Comparison of ENCODE assay signal across 8 cellular contexts in genomic region chr16:30902070-30902972, GRCh38. TPM values are rescaled to one million over a fixed set of nuclear protein-coding genes. Genes with fewer than 3 reads are reported as not detected.
DNase-seq lines count a peak whose midpoint lies in the region; ATAC-seq and TF ChIP-seq lines count a peak whose summit lies in the region.

No MANE protein-coding gene starts in this region.

- H3K9me3 Mint-ChIP-seq in activated naive CD4-positive, alpha-beta T cell treated with anti-CD3 and anti-CD28 coated beads, Interleukin-2, amount 50 U/mL, for 24 hours, result no peaks in the 10 kb centered on the region

- peak; percentile 29 for DNase-seq in NK-92 treated with Interleukin-12 subunit alpha and Interleukin-12 subunit beta, amount 100 ng/mL, for 24 hours (lab: John Stamatoyannopoulos, UW)
- DNase-seq in NK-92 (lab: John Stamatoyannopoulos, UW; ENCODE audit: unreplicated experiment) (no peak), glomerular visceral epithelial cell (ENCODE audit: extremely low spot score) (peak; percentile 51), neuronal stem cell (ENCODE audit: low spot score) (no peak), vagina (ENCODE audit: extremely low spot score in 2 of 2) (no peak)

- peak overlapping the region; percentile 96 for H3K27ac Mint-ChIP-seq in activated naive CD4-positive, alpha-beta T cell treated with anti-CD3 and anti-CD28 coated beads, Interleukin-2, amount 50 U/mL, for 24 hours

- H4K91ac ChIP-seq in neuronal stem cell (ENCODE audit: low read depth, low read length, poor library complexity), result peak overlapping the region; percentile 85

- H2AK5ac ChIP-seq in neuronal stem cell (ENCODE audit: low read depth, low read length), result peak overlapping the region; percentile 99

- TF ChIP-seq POLR2A in vagina (IDR thresholded peaks at IDR 0.05), result no peak

- peaks cover 33% of the 10 kb centered on the region for H3K4me1 Mint-ChIP-seq in activated naive CD4-positive, alpha-beta T cell treated with anti-CD3 and anti-CD28 coated beads, Interleukin-2, amount 50 U/mL, for 24 hours

- H3K36me3 Mint-ChIP-seq in activated naive CD4-positive, alpha-beta T cell treated with anti-CD3 and anti-CD28 coated beads, Interleukin-2, amount 50 U/mL, for 24 hours, result no peaks in the 10 kb centered on the region

- no peaks in the 10 kb centered on the region for H3K79me1 ChIP-seq in neuronal stem cell (ENCODE audit: low read depth, low read length)

- H3K27me3 ChIP-seq in OCI-LY3 (ENCODE audit: low read depth, low read length) (no peaks in the 10 kb centered on the region), neuronal stem cell (ENCODE audit: control insufficient read depth in 3 of 3, insufficient read depth in 3 of 3, low read depth in 1 of 3, low read length in 3 of 3) (no peaks in the 10 kb centered on the region), vagina (no peaks in the 10 kb centered on the region)

- H3K9me3 ChIP-seq in OCI-LY3 (ENCODE audit: insufficient read depth, low read length), result no peaks in the 10 kb centered on the region
- no peaks in the 10 kb centered on the region for H3K9me3 ChIP-seq in neuronal stem cell (replicated peaks in 1 of 2; ENCODE audit: control insufficient read depth in 2 of 2, insufficient read depth in 1 of 2, low read depth in 1 of 2, low read length in 2 of 2)
- no peaks in the 10 kb centered on the region for H3K9me3 ChIP-seq in vagina

- H3K23ac ChIP-seq in neuronal stem cell (ENCODE audit: low read depth, low read length, poor library complexity), result peak overlapping the region; percentile 93

- peak overlapping the region; percentile 93 for H2BK5ac ChIP-seq in neuronal stem cell (ENCODE audit: low read length)

- H3K18ac ChIP-seq in neuronal stem cell (ENCODE audit: low read length), result peak overlapping the region; percentile 97

- H2BK120ac ChIP-seq in neuronal stem cell (ENCODE audit: low read depth, low read length), result peak overlapping the region; percentile 72

- H3K4me2 ChIP-seq in OCI-LY3 (ENCODE audit: low read length), result peak overlapping the region; percentile 98
- H3K4me2 ChIP-seq in neuronal stem cell (ENCODE audit: insufficient read depth, low read length, poor library complexity, severe bottlenecking), result peak overlapping the region; percentile 80

- peak overlapping the region; percentile 27 for H3K27ac ChIP-seq in OCI-LY3 (ENCODE audit: low read length)
- H3K27ac ChIP-seq in neuronal stem cell (replicated peaks; ENCODE audit: low read length), result peak overlapping the region; percentile 87
- peak overlapping the region; percentile 91 for H3K27ac ChIP-seq in vagina

- no CpG with 5 or more reads among the region's 93 CpGs for WGBS in neuronal stem cell (ENCODE audit: extremely low coverage in 2 of 2, insufficient read length in 2 of 2, insufficient replicate concordance in 1 of 2), 2 donors

- H3K79me2 ChIP-seq in OCI-LY3 (ENCODE audit: low read length), result no peaks in the 10 kb centered on the region

- no peaks in the 10 kb centered on the region for H4K20me1 ChIP-seq in OCI-LY3 (ENCODE audit: insufficient read depth, low read length)

- H3K9ac ChIP-seq in OCI-LY3 (ENCODE audit: low read length), result peak overlapping the region; percentile 78
- H3K9ac ChIP-seq in neuronal stem cell (ENCODE audit: low read depth, low read length, poor library complexity), result peak overlapping the region; percentile 88

- H3K4me3 ChIP-seq in OCI-LY3 (ENCODE audit: low read length) (peak overlapping the region; percentile 90), neuronal stem cell (ENCODE audit: low read length in 2 of 2) (peak overlapping the region; percentile 39 to 83), vagina (peak overlapping the region; percentile 54 to 55)

- H2AFZ ChIP-seq in OCI-LY3 (ENCODE audit: low read depth, low read length), result peak overlapping the region; percentile 97
- H2AFZ ChIP-seq in neuronal stem cell (ENCODE audit: low read length), result peak overlapping the region; percentile 82

- H3K36me3 ChIP-seq in OCI-LY3 (replicated peaks; ENCODE audit: low read depth, low read length), result no peaks in the 10 kb centered on the region
- H3K36me3 ChIP-seq in neuronal stem cell (replicated peaks in 1 of 2; ENCODE audit: control insufficient read depth in 2 of 2, insufficient read depth in 2 of 2, low read length in 2 of 2), result peaks cover 0 to 2% of the 10 kb centered on the region in 2 donors
- no peaks in the 10 kb centered on the region for H3K36me3 ChIP-seq in vagina

- H3K4ac ChIP-seq in neuronal stem cell (ENCODE audit: low read length), result peak overlapping the region; percentile 37

- intact Hi-C loops in vagina (cut with DNase I), result loop anchor here (5.0 kb wide), 1 partner anchor 60 kb away; no protein-coding TSS in a partner anchor

- no peaks in the 10 kb centered on the region for H3K27me3 Mint-ChIP-seq in activated naive CD4-positive, alpha-beta T cell treated with anti-CD3 and anti-CD28 coated beads, Interleukin-2, amount 50 U/mL, for 24 hours

- peak overlapping the region; percentile 89 for H3K4me3 Mint-ChIP-seq in activated naive CD4-positive, alpha-beta T cell treated with anti-CD3 and anti-CD28 coated beads, Interleukin-2, amount 50 U/mL, for 24 hours

- H3K14ac ChIP-seq in neuronal stem cell (ENCODE audit: low read length), result peak overlapping the region; percentile 47

- H2BK12ac ChIP-seq in neuronal stem cell (ENCODE audit: low read length), result peak overlapping the region; percentile 84

- H2BK15ac ChIP-seq in neuronal stem cell (ENCODE audit: low read length), result peak overlapping the region; percentile 98

- peak overlapping the region; percentile 82 for H4K8ac ChIP-seq in neuronal stem cell (ENCODE audit: low read depth, low read length)

- H3K4me1 ChIP-seq in OCI-LY3 (ENCODE audit: low read length) (peaks cover 20% of the 10 kb centered on the region), neuronal stem cell (ENCODE audit: control insufficient read depth in 2 of 2, insufficient read depth in 1 of 2, low read depth in 1 of 2, low read length in 2 of 2) (peaks cover 3 to 8% of the 10 kb centered on the region in 2 donors), vagina (peaks cover 34% of the 10 kb centered on the region)

- no peak for TF ChIP-seq CTCF in OCI-LY3 (IDR thresholded peaks at IDR 0.05; ENCODE audit: low read depth, low read length)
- TF ChIP-seq CTCF in vagina (IDR thresholded peaks at IDR 0.05), result no peak

- peak; percentile 66 for ATAC-seq in HG02852 (IDR thresholded peaks at IDR 0.05; ENCODE audit: unreplicated experiment)

RNA-seq across cellular contexts. Expression of gene CTF1, which starts 5.9 kb away (rescaled TPM):
- 3.7 TPM for polyA plus RNA-seq in neuronal stem cell (2013, experiment 1 of 2)
- 4.2 TPM for polyA plus RNA-seq in neuronal stem cell (2013, experiment 2 of 2)
- total RNA-seq in vagina, result 3.2 TPM

RNA-seq across cellular contexts. Expression of gene BCL7C, which starts 8.4 kb away (rescaled TPM):
- polyA plus RNA-seq in neuronal stem cell (2013, experiment 1 of 2), result 27.1 TPM
- polyA plus RNA-seq in neuronal stem cell (2013, experiment 2 of 2), result 26.1 TPM
- 38.1 TPM for total RNA-seq in vagina

RNA-seq across cellular contexts. Expression of gene FBXL19, which starts 21.1 kb away (rescaled TPM):
- 60.7 TPM for polyA plus RNA-seq in neuronal stem cell (2013, experiment 1 of 2)
- polyA plus RNA-seq in neuronal stem cell (2013, experiment 2 of 2), result 57.8 TPM
- total RNA-seq in vagina, result 21.4 TPM

RNA-seq across cellular contexts. Expression of gene ORAI3, which starts 46.5 kb away (rescaled TPM):
- 16.7 TPM for polyA plus RNA-seq in neuronal stem cell (2013, experiment 1 of 2)
- polyA plus RNA-seq in neuronal stem cell (2013, experiment 2 of 2), result 16.5 TPM
- total RNA-seq in vagina, result 27.0 TPM

RNA-seq across cellular contexts. Expression of gene SETD1A, which starts 55.2 kb away (rescaled TPM):
- 16.0 TPM for polyA plus RNA-seq in neuronal stem cell (2013, experiment 1 of 2)
- 15.3 TPM for polyA plus RNA-seq in neuronal stem cell (2013, experiment 2 of 2)
- 10.6 TPM for total RNA-seq in vagina

Comparison
In these comparisons a context has a peak if more than half of its experiments do, and no peak if none do; other contexts are left out.
1. DNase-seq: peak in NK-92 treated with Interleukin-12 subunit alpha and Interleukin-12 subunit beta, amount 100 ng/mL, for 24 hours (single experiment) and glomerular visceral epithelial cell (single experiment); none in NK-92 (single experiment), neuronal stem cell (single experiment) and vagina (0 of 2).
2. H3K27ac ChIP-seq: peak in every context shown above with its lines; median percentile 91 in vagina; 87 in neuronal stem cell; 27 in OCI-LY3.
3. Peak in every context shown above with its lines, with median percentiles within 50 percentile points of each other: H3K4me3 ChIP-seq.